Comparison of ENCODE assay signal across 9 cellular contexts in the genomic region with DNA sequence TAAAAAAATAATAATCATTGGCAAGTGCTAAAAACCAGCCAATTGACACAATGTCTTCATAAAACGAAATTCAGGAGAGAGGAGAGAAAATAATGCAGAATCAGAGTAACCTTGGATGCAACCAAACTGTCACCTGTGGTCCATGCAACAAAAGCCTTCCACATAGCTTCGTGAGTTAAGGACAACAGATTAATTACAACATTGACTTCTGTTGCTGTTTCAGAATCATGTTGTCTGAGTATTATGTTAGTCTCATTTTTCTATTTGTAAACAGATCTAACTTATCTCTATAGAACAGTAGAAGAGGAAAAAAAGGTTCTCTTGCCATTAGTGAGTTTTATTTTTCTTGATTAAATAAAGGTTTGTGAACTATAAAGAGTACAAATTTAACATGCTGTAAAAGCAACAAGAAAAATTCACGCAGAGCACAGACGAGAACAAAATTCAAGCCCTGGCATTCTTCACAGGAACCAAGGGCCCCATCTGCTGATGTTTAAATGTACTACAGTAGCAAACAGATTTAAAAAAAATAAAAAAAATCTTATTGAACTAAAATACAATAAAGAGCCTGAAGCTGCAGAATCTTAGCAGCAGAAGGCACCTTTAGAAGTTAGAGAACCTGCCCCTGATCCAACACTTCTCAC.
DNase-seq lines count a peak whose midpoint lies in the region; TF ChIP-seq lines count a peak whose summit lies in the region.
"Had no signal": no experiment of that assay in that cellular context is flagged by ENCODE, and none has a peak within 500 bp of the region (broad histone marks: within the 10 kb centered on the region; RNA-seq: fewer than 3 reads in every experiment).

No MANE protein-coding gene starts in this region.

- no peaks in the 10 kb centered on the region for H3K4me1 ChIP-seq in MM.1S (ENCODE audit: low read length)

- H3K4me3 ChIP-seq in MM.1S (ENCODE audit: low read length) (no peak overlapping the region), H7 (ENCODE audit: insufficient read depth, low read depth, low read length) (no peak overlapping the region)
- H3K4me3 ChIP-seq: K562 had no signal

- H3F3A ChIP-seq in MM.1S (ENCODE audit: insufficient read depth, low read length), result no peaks in the 10 kb centered on the region

- intact Hi-C loops in activated CD4-positive, alpha-beta memory T cell treated with anti-CD3 and anti-CD28 coated beads for 36 hours (cut with micrococcal nuclease), result loop anchor here (10.0 kb wide), 1 partner anchor 118 kb away; no protein-coding TSS in a partner anchor

- POLR2A ChIA-PET in activated CD4-positive, alpha-beta memory T cell treated with anti-CD3 and anti-CD28 coated beads for 36 hours (lab: Charles Lee), result no interaction called here

- no peaks in the 10 kb centered on the region for H3K36me3 Mint-ChIP-seq in nephron progenitor cell (ENCODE audit: low read depth)
- H3K36me3 Mint-ChIP-seq in activated CD4-positive, alpha-beta memory T cell treated with anti-CD3 and anti-CD28 coated beads for 36 hours, result no peaks in the 10 kb centered on the region

- H3K36me3 ChIP-seq in MM.1S (replicated peaks; ENCODE audit: insufficient read depth, low read length) (no peaks in the 10 kb centered on the region), H7 (replicated peaks; ENCODE audit: control insufficient read depth, insufficient read depth, low read length) (no peaks in the 10 kb centered on the region)

- no peaks in the 10 kb centered on the region for H3K9me2 ChIP-seq in MM.1S (replicated peaks; ENCODE audit: insufficient read depth, low read length)

- no peaks in the 10 kb centered on the region for H3K9me3 ChIP-seq in MM.1S (replicated peaks; ENCODE audit: insufficient read depth, low read length)

- H3K27ac ChIP-seq in MM.1S (ENCODE audit: low read length), result no peak overlapping the region

- H4K20me1 ChIP-seq in MM.1S (ENCODE audit: insufficient read depth, low read length), result no peaks in the 10 kb centered on the region

- H3K79me2 ChIP-seq in MM.1S (ENCODE audit: low read length), result no peaks in the 10 kb centered on the region

- no peaks in the 10 kb centered on the region for H3K9me3 Mint-ChIP-seq in nephron progenitor cell
- H3K9me3 Mint-ChIP-seq in activated CD4-positive, alpha-beta memory T cell treated with anti-CD3 and anti-CD28 coated beads for 36 hours, result no peaks in the 10 kb centered on the region

- H3K27me3 Mint-ChIP-seq in nephron progenitor cell (ENCODE audit: low read depth, poor library complexity), result no peaks in the 10 kb centered on the region
- no peaks in the 10 kb centered on the region for H3K27me3 Mint-ChIP-seq in activated CD4-positive, alpha-beta memory T cell treated with anti-CD3 and anti-CD28 coated beads for 36 hours

- peaks cover 6% of the 10 kb centered on the region for H3K4me1 Mint-ChIP-seq in nephron progenitor cell
- H3K4me1 Mint-ChIP-seq in activated CD4-positive, alpha-beta memory T cell treated with anti-CD3 and anti-CD28 coated beads for 36 hours (ENCODE audit: low read depth), result no peaks in the 10 kb centered on the region

- no peak overlapping the region for H3K4me3 Mint-ChIP-seq in nephron progenitor cell
- no peak overlapping the region for H3K4me3 Mint-ChIP-seq in activated CD4-positive, alpha-beta memory T cell treated with anti-CD3 and anti-CD28 coated beads for 36 hours

- no peak overlapping the region for H2AFZ ChIP-seq in MM.1S (ENCODE audit: low read length)

- H3K4me2 ChIP-seq in MM.1S (ENCODE audit: low read depth, low read length), result no peak overlapping the region

- no peak overlapping the region for H3K27ac Mint-ChIP-seq in nephron progenitor cell
- no peak overlapping the region for H3K27ac Mint-ChIP-seq in activated CD4-positive, alpha-beta memory T cell treated with anti-CD3 and anti-CD28 coated beads for 36 hours

- CTCF ChIA-PET in activated CD4-positive, alpha-beta memory T cell treated with anti-CD3 and anti-CD28 coated beads for 36 hours (lab: Charles Lee), result interaction anchor here (0.5 to 1.5 kb wide), 2 partner anchors 9 to 122 kb away, joined by 3 to 6 read pairs; no protein-coding TSS in a partner anchor

- H3K27me3 ChIP-seq in MM.1S (replicated peaks; ENCODE audit: insufficient read depth, low read length) (no peaks in the 10 kb centered on the region), H7 (ENCODE audit: control insufficient read depth, insufficient read depth, low read length) (no peaks in the 10 kb centered on the region)

- H3K9ac ChIP-seq in MM.1S (ENCODE audit: low read length), result no peak overlapping the region

- TF ChIP-seq CTCF in MM.1S (IDR thresholded peaks at IDR 0.05; ENCODE audit: low read length) (peak; percentile 29), nephron progenitor cell (IDR thresholded peaks at IDR 0.05) (peak; percentile 47)

- DNase-seq in DMS53 treated with DMSO at 0.1 percent for 48 hours (lab: John Stamatoyannopoulos, UW; ENCODE audit: unreplicated experiment) (peak; percentile 44), MM.1S (peak; percentile 17), dermis blood vessel endothelial cell (peak; percentile 52), nephron progenitor cell (peak; percentile 8), SHP77 (lab: John Stamatoyannopoulos, UW) (no peak), H7 (no peak)
- no peak for DNase-seq in activated CD4-positive, alpha-beta memory T cell treated with anti-CD3 and anti-CD28 coated beads for 36 hours
- no peak for DNase-seq in activated CD4-positive, CD25-positive, alpha-beta regulatory T cell treated with anti-CD3 and anti-CD28 coated beads, Interleukin-2, amount 50 U/mL, for 72 hours

Comparison
In these comparisons a context has a peak if more than half of its experiments do, and no peak if none do; other contexts are left out.
1. DNase-seq: peak in DMS53 treated with DMSO at 0.1 percent for 48 hours (single experiment), MM.1S (single experiment), dermis blood vessel endothelial cell (single experiment) and nephron progenitor cell (single experiment); none in activated CD4-positive, alpha-beta memory T cell treated with anti-CD3 and anti-CD28 coated beads for 36 hours (single experiment), SHP77 (0 of 2), H7 (single experiment) and activated CD4-positive, CD25-positive, alpha-beta regulatory T cell treated with anti-CD3 and anti-CD28 coated beads, Interleukin-2, amount 50 U/mL, for 72 hours (single experiment).